10 cellular contexts compared by ENCODE assay signal in genomic region chr1:41498809-41499208, GRCh38. TPM values are rescaled to one million over a fixed set of nuclear protein-coding genes. Genes with fewer than 3 reads are reported as not detected.
DNase-seq lines count a peak whose midpoint lies in the region; TF ChIP-seq lines count a peak whose summit lies in the region.
"Had no signal": no experiment of that assay in that cellular context is flagged by ENCODE, and none has a peak within 500 bp of the region (broad histone marks: within the 10 kb centered on the region; RNA-seq: fewer than 3 reads in every experiment).

No MANE protein-coding gene starts in this region.

- CTCF ChIA-PET in activated naive CD4-positive, alpha-beta T cell treated with anti-CD3 and anti-CD28 coated beads, Interleukin-2, amount 10 ng/mL, durations not matched to agents 7 days and 5 days (lab: Charles Lee): no interaction called here

- H3K4me1 ChIP-seq in colonic mucosa: peaks cover 15% of the 10 kb centered on the region

- no peaks in the 10 kb centered on the region for H3K36me3 Mint-ChIP-seq in activated naive CD4-positive, alpha-beta T cell treated with anti-CD3 and anti-CD28 coated beads, Interleukin-2, amount 10 ng/mL, durations not matched to agents 7 days and 5 days
- H3K36me3 Mint-ChIP-seq: naive thymus-derived CD4-positive, alpha-beta T cell had no signal

- H3K9ac ChIP-seq in colonic mucosa (ENCODE audit: low read depth in 2 of 2, low read length in 2 of 2): peak overlapping the region; percentile 14 to 35

- H3K4me3 Mint-ChIP-seq in activated naive CD4-positive, alpha-beta T cell treated with anti-CD3 and anti-CD28 coated beads, Interleukin-2, amount 10 ng/mL, durations not matched to agents 7 days and 5 days: no peak overlapping the region

- intact Hi-C loops in colonic mucosa (cut with DNase I): no loop called here

- no peak for TF ChIP-seq CTCF in colonic mucosa (IDR thresholded peaks at IDR 0.05)

- no peak overlapping the region for H3K4me3 ChIP-seq in colonic mucosa

- DNase-seq in DMS53 (lab: John Stamatoyannopoulos, UW): peak; percentile 23
- DNase-seq in DMS53 treated with DMSO at 0.1 percent for 48 hours (lab: John Stamatoyannopoulos, UW; ENCODE audit: unreplicated experiment): no peak
- peak; percentile 91 for DNase-seq in colonic mucosa
- DNase-seq in lung microvascular endothelial cell (ENCODE audit: low read depth in 2 of 2): peak; percentile 20 to 55
- DNase-seq in T-helper 1 cell: no peak
- no peak for DNase-seq in NCI-H1694 treated with DMSO at 0.1 percent for 48 hours (lab: John Stamatoyannopoulos, UW)
- DNase-seq in activated naive CD4-positive, alpha-beta T cell treated with anti-CD3 and anti-CD28 coated beads, Interleukin-2, amount 10 ng/mL, durations not matched to agents 7 days and 5 days: no peak
- DNase-seq in MV-4-11 (lab: John Stamatoyannopoulos, UW): no peak
- DNase-seq: naive thymus-derived CD4-positive, alpha-beta T cell had no signal

- no peaks in the 10 kb centered on the region for H3K9me3 ChIP-seq in colonic mucosa

- peaks cover 41% of the 10 kb centered on the region for H3K27me3 Mint-ChIP-seq in activated naive CD4-positive, alpha-beta T cell treated with anti-CD3 and anti-CD28 coated beads, Interleukin-2, amount 10 ng/mL, durations not matched to agents 7 days and 5 days

- no peak overlapping the region for H3K27ac Mint-ChIP-seq in activated naive CD4-positive, alpha-beta T cell treated with anti-CD3 and anti-CD28 coated beads, Interleukin-2, amount 10 ng/mL, durations not matched to agents 7 days and 5 days
- H3K27ac Mint-ChIP-seq: naive thymus-derived CD4-positive, alpha-beta T cell had no signal

- peak overlapping the region; percentile 78 for H3K27ac ChIP-seq in colonic mucosa

- H3K36me3 ChIP-seq in colonic mucosa: no peaks in the 10 kb centered on the region

- H3K4me1 Mint-ChIP-seq in activated naive CD4-positive, alpha-beta T cell treated with anti-CD3 and anti-CD28 coated beads, Interleukin-2, amount 10 ng/mL, durations not matched to agents 7 days and 5 days: peaks cover 7% of the 10 kb centered on the region

- H3K27me3 ChIP-seq in colonic mucosa: no peaks in the 10 kb centered on the region

- H3K9me3 Mint-ChIP-seq in activated naive CD4-positive, alpha-beta T cell treated with anti-CD3 and anti-CD28 coated beads, Interleukin-2, amount 10 ng/mL, durations not matched to agents 7 days and 5 days: no peaks in the 10 kb centered on the region
- H3K9me3 Mint-ChIP-seq: naive thymus-derived CD4-positive, alpha-beta T cell had no signal

RNA-seq across cellular contexts. Expression of gene EDN2, which starts 14.3 kb away (rescaled TPM):
- total RNA-seq in colonic mucosa: 10 to 100 TPM in 1 of 2 donors, 1 to 10 TPM in 1; 3.3 to 13.5 TPM
- total RNA-seq in lung microvascular endothelial cell: not detected in 2 replicates
- total RNA-seq: A673; naive thymus-derived CD4-positive, alpha-beta T cell had no signal

Comparison
In these comparisons a context has a peak if more than half of its experiments do, and no peak if none do; other contexts are left out.
1. DNase-seq: peak in DMS53 (single experiment), colonic mucosa (single experiment) and lung microvascular endothelial cell (2 of 2); none in DMS53 treated with DMSO at 0.1 percent for 48 hours (single experiment), T-helper 1 cell (0 of 5), NCI-H1694 treated with DMSO at 0.1 percent for 48 hours (single experiment), activated naive CD4-positive, alpha-beta T cell treated with anti-CD3 and anti-CD28 coated beads, Interleukin-2, amount 10 ng/mL, durations not matched to agents 7 days and 5 days (single experiment) and MV-4-11 (single experiment).